8 cellular contexts compared by ENCODE assay signal in genomic region chr1:109099871-109100757, GRCh38. TPM values are rescaled to one million over a fixed set of nuclear protein-coding genes. Genes with fewer than 3 reads are reported as not detected.
A peak's percentile ranks its signal among the peaks of the same experiment; 100 is the strongest.
DNase-seq lines count a peak whose midpoint lies in the region; ATAC-seq and TF ChIP-seq lines count a peak whose summit lies in the region.

No MANE protein-coding gene starts in this region.

- H3K4me1 ChIP-seq in adrenal gland (replicated peaks in 1 of 2) (peaks cover 3 to 12% of the 10 kb centered on the region in 2 donors), urinary bladder (ENCODE audit: insufficient read depth) (no peaks in the 10 kb centered on the region)

- peak overlapping the region; percentile 96 for H3K27ac Mint-ChIP-seq in progenitor cell of endocrine pancreas

- TF ChIP-seq POLR2A in adrenal gland (IDR thresholded peaks at IDR 0.05) = peak; percentile 95 to 97

- no peaks in the 10 kb centered on the region for H3K9me3 ChIP-seq in adrenal gland (replicated peaks in 1 of 3)

- H3K36me3 ChIP-seq in adrenal gland (replicated peaks in 1 of 2) (peaks cover 0 to 2% of the 10 kb centered on the region in 2 donors), urinary bladder (ENCODE audit: insufficient read depth) (no peaks in the 10 kb centered on the region)

- TF ChIP-seq CTCF in GM12874 (IDR thresholded peaks at IDR 0.05; ENCODE audit: insufficient read depth, low read depth, low read length) (peak; percentile 87), adrenal gland (IDR thresholded peaks at IDR 0.05) (peak; percentile 66 to 90 (median 82)), progenitor cell of endocrine pancreas (IDR thresholded peaks at IDR 0.05; ENCODE audit: unreplicated experiment) (peak; percentile 82)

- H3K27ac ChIP-seq in adrenal gland (peak overlapping the region; percentile 80 to 99 (median 94)), urinary bladder (ENCODE audit: low read depth) (peak overlapping the region; percentile 98)

- WGBS in adrenal gland, 4 donors = 0 to 1% (median 0%) methylated on average over 18 to 79 of the region's 79 CpGs
- WGBS in urinary bladder = under 1% methylated on average over 79 of the region's 79 CpGs

- H3K4me1 Mint-ChIP-seq in progenitor cell of endocrine pancreas (ENCODE audit: low read depth) = peaks cover 11% of the 10 kb centered on the region

- H3K4me3 ChIP-seq in adrenal gland (peak overlapping the region; percentile 26 to 95 (median 82)), urinary bladder (ENCODE audit: low read depth, low read length) (peak overlapping the region; percentile 98)

- intact Hi-C loops in adrenal gland (cut with DNase I) = loop anchor here in 1 of 2 donors (5.0 kb wide), 1 partner anchor 92 kb away; no protein-coding TSS in a partner anchor
- intact Hi-C loops in left cardiac atrium (cut with DNase I) = loop anchor here in 1 of 2 donors (10.0 kb wide), 1 partner anchor 115 kb away; the partner anchor contains the start of gene SARS1

- peak overlapping the region; percentile 96 for H3K4me3 Mint-ChIP-seq in progenitor cell of endocrine pancreas (ENCODE audit: low read depth)

- peak; percentile 87 for ATAC-seq in HG02763 (IDR thresholded peaks at IDR 0.05; ENCODE audit: unreplicated experiment)
- ATAC-seq in left cardiac atrium = peak; percentile 98 to 99

- H3K36me3 Mint-ChIP-seq in progenitor cell of endocrine pancreas (ENCODE audit: insufficient read depth) = peaks cover 4% of the 10 kb centered on the region

- no peaks in the 10 kb centered on the region for H3K9me3 Mint-ChIP-seq in progenitor cell of endocrine pancreas (ENCODE audit: low read depth)

- H3K27me3 Mint-ChIP-seq in progenitor cell of endocrine pancreas = no peaks in the 10 kb centered on the region

- DNase-seq in NCI-H1417 treated with DMSO at 0.1 percent for 48 hours (lab: John Stamatoyannopoulos, UW) (peak; percentile 71), SW480 (ENCODE audit: low spot score) (peak; percentile 95), adrenal gland (peak; percentile 96 to 98 (median 98)), left cardiac atrium (peak; percentile 97), progenitor cell of endocrine pancreas (ENCODE audit: low spot score, unreplicated experiment) (peak; percentile 91)

- no peaks in the 10 kb centered on the region for H3K27me3 ChIP-seq in adrenal gland

RNA-seq across cellular contexts. Expression of gene TMEM167B, which starts 9.6 kb away (rescaled TPM):
- total RNA-seq in adrenal gland (10 to 100 TPM; 30.0 to 92.1 (median 50.5) TPM), left cardiac atrium (10 to 100 TPM; 34.3 to 47.2 TPM), progenitor cell of endocrine pancreas (24.7 and 27.1 TPM in 2 replicates), urinary bladder (43.1 TPM)
- polyA plus RNA-seq in adrenal gland (100 to 1,000 TPM in 1 of 3 donors, 10 to 100 TPM in 2; 14.2 to 106 (median 16.9) TPM), urinary bladder (32.8 TPM)

RNA-seq across cellular contexts. Expression of gene ELAPOR1, which starts 13.8 kb away (rescaled TPM):
- 1 to 10 TPM in 6 of 8 donors, under 1 TPM in 2; 0.09 to 9.9 (median 1.6) TPM for total RNA-seq in adrenal gland
- 10 to 100 TPM in 1 of 3 donors, 1 to 10 TPM in 2; 1.4 to 11.2 (median 5.6) TPM for polyA plus RNA-seq in adrenal gland
- under 1 TPM; 0.21 to 0.39 TPM for total RNA-seq in left cardiac atrium
- 10.6 and 14.6 TPM in 2 replicates for total RNA-seq in progenitor cell of endocrine pancreas
- 0.74 TPM for total RNA-seq in urinary bladder
- 0.13 TPM for polyA plus RNA-seq in urinary bladder

RNA-seq across cellular contexts. Expression of gene TAF13, which starts 24.3 kb away (rescaled TPM):
- 10 to 100 TPM; 11.7 to 68.6 (median 34.6) TPM for total RNA-seq in adrenal gland
- polyA plus RNA-seq in adrenal gland = 10 to 100 TPM; 13.7 to 96.5 (median 21.6) TPM
- 10 to 100 TPM; 47.1 to 56.7 TPM for total RNA-seq in left cardiac atrium
- 22.0 and 24.1 TPM in 2 replicates for total RNA-seq in progenitor cell of endocrine pancreas
- 55.9 TPM for total RNA-seq in urinary bladder
- 31.3 TPM for polyA plus RNA-seq in urinary bladder

RNA-seq across cellular contexts. Expression of gene WDR47, which starts 58.2 kb away (rescaled TPM):
- total RNA-seq in adrenal gland (10 to 100 TPM in 5 of 8 donors, 1 to 10 TPM in 3; 8.2 to 16.0 (median 11.7) TPM), left cardiac atrium (10 to 100 TPM; 12.2 to 14.8 TPM), progenitor cell of endocrine pancreas (12.1 and 12.2 TPM in 2 replicates), urinary bladder (21.0 TPM)
- polyA plus RNA-seq in adrenal gland (10 to 100 TPM in 1 of 3 donors, 1 to 10 TPM in 2; 2.4 to 11.8 (median 2.7) TPM), urinary bladder (10.5 TPM)

Comparison
In these comparisons a context has a peak if more than half of its experiments do, and no peak if none do; other contexts are left out.
1. Peak in every context shown above with its lines: DNase-seq, ATAC-seq, H3K4me3 ChIP-seq and H3K27ac ChIP-seq.